In genomic region chr7:76397409-76398183, GRCh38 we compare ENCODE assay signal across 8 cellular contexts. TPM values are rescaled to one million over a fixed set of nuclear protein-coding genes. Genes with fewer than 3 reads are reported as not detected.
A peak's percentile ranks its signal among the peaks of the same experiment; 100 is the strongest.
DNase-seq lines count a peak whose midpoint lies in the region; TF ChIP-seq lines count a peak whose summit lies in the region.

No MANE protein-coding gene starts in this region.

- H3K79me2 ChIP-seq in PC-9 (ENCODE audit: low read depth), result no peaks in the 10 kb centered on the region

- H3K27ac ChIP-seq in BLaER1, result 0 out of 2 replicates have a peak overlapping the region, but pooled peaks have one; percentile 26
- H3K27ac ChIP-seq in HEK293 (ENCODE audit: extremely low read depth, low read depth, low read length), result no peak overlapping the region; the same call in 1 of the 2 replicates
- no peak overlapping the region for H3K27ac ChIP-seq in PC-9
- peak overlapping the region; percentile 50 for H3K27ac ChIP-seq in temporal lobe (ENCODE audit: low read depth, low read length)

- H3F3A ChIP-seq in PC-9 (ENCODE audit: insufficient read depth, low read depth), result 0 out of 2 replicates have a peak, but pooled peaks cover 9% of the 10 kb centered on the region

- no peaks in the 10 kb centered on the region for H3K9me3 ChIP-seq in BLaER1
- H3K9me3 ChIP-seq in HEK293 (ENCODE audit: control insufficient read depth, insufficient read depth, low read depth, low read length), result no peaks in the 10 kb centered on the region
- H3K9me3 ChIP-seq in PC-9 (ENCODE audit: insufficient read depth, low read depth), result no peaks in the 10 kb centered on the region

- H3K4me2 ChIP-seq in BLaER1 (peak overlapping the region; percentile 66), PC-9 (peak overlapping the region; percentile 13; the same call in 1 of the 2 replicates)

- TF ChIP-seq CTCF in HEK293 (tag by site-specific recombination; IDR thresholded peaks at IDR 0.05) (no peak), PC-9 (conservative IDR thresholded peaks at IDR 0.05) (no peak), fibroblast of the aortic adventitia (IDR thresholded peaks at IDR 0.05; ENCODE audit: insufficient read depth, low read length) (no peak)

- H3K36me3 ChIP-seq in BLaER1 (no peaks in the 10 kb centered on the region), HEK293 (ENCODE audit: control insufficient read depth in 2 of 2, insufficient read depth in 1 of 2, low read length in 2 of 2) (no peaks in the 10 kb centered on the region), PC-9 (ENCODE audit: low read depth) (no peaks in the 10 kb centered on the region)

- DNase-seq in PC-9 (peak; percentile 41 to 81), activated T-helper 1 cell treated with Interleukin-2 at 50 U/mL for 16 hours (ENCODE audit: low read depth) (peak; percentile 73), fibroblast of the aortic adventitia (ENCODE audit: low read depth) (peak; percentile 47), occipital lobe (lab: John Stamatoyannopoulos, UW) (peak; percentile 58), NCI-H446 treated with DMSO at 0.1 percent for 48 hours (lab: John Stamatoyannopoulos, UW) (no peak)

- intact Hi-C loops in PC-9 (cut with micrococcal nuclease; ENCODE audit: unreplicated experiment), result no loop called here

- H3K9ac ChIP-seq in BLaER1, result peak overlapping the region; percentile 24; the same call in 1 of the 2 replicates

- H3K4me1 ChIP-seq in BLaER1 (peaks cover 36% of the 10 kb centered on the region), HEK293 (ENCODE audit: control insufficient read depth, insufficient read depth, low read length) (no peaks in the 10 kb centered on the region), PC-9 (replicated peaks; ENCODE audit: insufficient read depth) (peaks cover 9% of the 10 kb centered on the region)

- BruUV-seq in PC-9 (replicated peaks; lab: Mats Ljungman, UMichigan), result no TSS peak

- H3K4me3 ChIP-seq in BLaER1 (peak overlapping the region; percentile 54), HEK293 (ENCODE audit: low read depth, low read length) (peak overlapping the region; percentile 21), PC-9 (peak overlapping the region; percentile 14; the same call in 1 of the 2 replicates), fibroblast of the aortic adventitia (ENCODE audit: low read depth, low read length) (peak overlapping the region; percentile 66)

- POLR2A ChIA-PET in HEK293 (lab: Yijun Ruan, JAX), result interaction anchor here (0.6 kb wide), 2 partner anchors 137 to 1344 kb away, joined by 3 read pairs; no protein-coding TSS in a partner anchor
- POLR2A ChIA-PET in PC-9 (lab: Charles Lee; ENCODE audit: unreplicated experiment), result no interaction called here

- H3K27me3 ChIP-seq in BLaER1 (no peaks in the 10 kb centered on the region), PC-9 (ENCODE audit: insufficient read depth, low read depth) (no peaks in the 10 kb centered on the region)

- CTCF ChIA-PET in HEK293 (lab: Yijun Ruan, JAX), result no interaction called here
- CTCF ChIA-PET in PC-9 (lab: Charles Lee), result interaction anchor here (0.6 kb wide), 1 partner anchor 77 kb away, joined by 4 read pairs; no protein-coding TSS in a partner anchor

- H4K20me1 ChIP-seq in BLaER1 (no peaks in the 10 kb centered on the region), PC-9 (ENCODE audit: insufficient read depth) (no peaks in the 10 kb centered on the region)

- no peaks in the 10 kb centered on the region for H3K9me2 ChIP-seq in PC-9 (ENCODE audit: insufficient read depth)

- no peak overlapping the region for H2AFZ ChIP-seq in PC-9

TF ChIP-seq in HEK293, 187 proteins besides CTCF, POLR2A, EP300 and RAD21 (continues in another document):
- TF ChIP-seq ZNF600 (tag by site-specific recombination; IDR thresholded peaks at IDR 0.05) (peak; percentile 53; the same call in 1 of the 2 replicates), MEIS1 (CRISPR knock-in tag; IDR thresholded peaks at IDR 0.05; ENCODE audit: borderline replicate concordance) (no peak), ZNF777 (tag by site-specific recombination; IDR thresholded peaks at IDR 0.05; ENCODE audit: borderline replicate concordance) (no peak), ZIC2 (tag by site-specific recombination; IDR thresholded peaks at IDR 0.05) (no peak), KLF1 (tag by site-specific recombination; IDR thresholded peaks at IDR 0.05) (no peak), REST (tag by site-specific recombination; IDR thresholded peaks at IDR 0.05) (no peak), ZNF121 (tag by site-specific recombination; IDR thresholded peaks at IDR 0.05) (0 out of 2 replicates have a peak, but pooled peaks have one; percentile 14), FEZF1 (tag by site-specific recombination; IDR thresholded peaks at IDR 0.05) (no peak), ZNF416 (tag by site-specific recombination; IDR thresholded peaks at IDR 0.05) (no peak), ZFHX2 (tag by site-specific recombination; conservative IDR thresholded peaks at IDR 0.05) (peak; percentile 65), HOXA7 (CRISPR knock-in tag; IDR thresholded peaks at IDR 0.05; ENCODE audit: borderline replicate concordance) (no peak), ZNF792 (tag by site-specific recombination; IDR thresholded peaks at IDR 0.05) (no peak), ZBTB11 (tag by site-specific recombination; conservative IDR thresholded peaks at IDR 0.05; ENCODE audit: low read depth) (no peak), GLIS1 (tag by site-specific recombination; IDR thresholded peaks at IDR 0.05) (0 out of 2 replicates have a peak, but pooled peaks have one; percentile 16)

RNA-seq across cellular contexts. Expression of gene SSC4D, which starts 11.9 kb away (rescaled TPM):
- total RNA-seq in PC-9 (2021) (3.5 and 3.9 TPM in 2 replicates), fibroblast of the aortic adventitia (ENCODE audit: low replicate concordance) (0.36 and 1.5 TPM in 2 replicates), occipital lobe (0.94 TPM), temporal lobe (1.2 TPM)

RNA-seq across cellular contexts. Expression of gene ZP3, which starts 27.2 kb away (rescaled TPM):
- total RNA-seq in PC-9 (2021) (14.2 and 20.9 TPM in 2 replicates), fibroblast of the aortic adventitia (ENCODE audit: low replicate concordance) (0.63 and 2.9 TPM in 2 replicates), occipital lobe (1.4 TPM), temporal lobe (0.49 TPM)

RNA-seq across cellular contexts. Expression of gene YWHAG, which starts 38.8 kb away (rescaled TPM):
- 206 and 250 TPM in 2 replicates for total RNA-seq in PC-9 (2021)
- 112 and 115 TPM in 2 replicates for total RNA-seq in fibroblast of the aortic adventitia (ENCODE audit: low replicate concordance)
- 387 TPM for total RNA-seq in occipital lobe
- 344 TPM for total RNA-seq in temporal lobe

Comparison
In these comparisons a context has a peak if more than half of its experiments do, and no peak if none do; other contexts are left out.
1. H3K27ac ChIP-seq: peak in BLaER1 (single experiment) and temporal lobe (single experiment); none in HEK293 (single experiment) and PC-9 (single experiment).
2. H3K4me3 ChIP-seq: peak in every context shown above with its lines; median percentile 66 in fibroblast of the aortic adventitia; 54 in BLaER1; 21 in HEK293; 14 in PC-9.